In genomic region chr1:119544165-119544762, GRCh38 we compare ENCODE assay signal across 10 cellular contexts. TPM values are rescaled to one million over a fixed set of nuclear protein-coding genes. Genes with fewer than 3 reads are reported as not detected.
DNase-seq lines count a peak whose midpoint lies in the region; ATAC-seq and TF ChIP-seq lines count a peak whose summit lies in the region.
"Had no signal": no experiment of that assay in that cellular context is flagged by ENCODE, and none has a peak within 500 bp of the region (broad histone marks: within the 10 kb centered on the region; RNA-seq: fewer than 3 reads in every experiment).

No MANE protein-coding gene starts in this region.

- in situ Hi-C loops in astrocyte of the cerebellum (cut with HindIII; ENCODE audit: low sequenced_read_pairs): no loop called here

- 84% methylated on average over 2 of the region's 3 CpGs for WGBS in right lobe of liver (ENCODE audit: insufficient coverage, low coverage, low lambda C conversion rate, missing lambda C conversion rate)

- TF ChIP-seq POLR2A in right lobe of liver (IDR thresholded peaks at IDR 0.05): no peak

- peaks cover 0 to 40% (median 15%) of the 10 kb centered on the region in 4 donors for H3K4me1 ChIP-seq in right lobe of liver

- no peaks in the 10 kb centered on the region for H3K36me3 ChIP-seq in GM06990 (ENCODE audit: control insufficient read depth, insufficient read depth, low read length)
- H3K36me3 ChIP-seq in right lobe of liver: no peaks in the 10 kb centered on the region

- H3K27me3 ChIP-seq in GM06990 (replicated peaks; ENCODE audit: control insufficient read depth, insufficient read depth, low read length) (peaks cover 3% of the 10 kb centered on the region), HL-60 (ENCODE audit: insufficient read depth, poor library complexity, severe bottlenecking) (no peaks in the 10 kb centered on the region), right lobe of liver (no peaks in the 10 kb centered on the region)

- H3K4me3 ChIP-seq in GM06990 (replicated peaks; ENCODE audit: low read depth, low read length): no peak overlapping the region
- H3K4me3 ChIP-seq in HL-60 (replicated peaks; ENCODE audit: insufficient read depth, low read length): no peak overlapping the region
- H3K4me3 ChIP-seq in astrocyte of the cerebellum (ENCODE audit: low read depth, low read length): no peak overlapping the region
- H3K4me3 ChIP-seq in right lobe of liver: no peak overlapping the region

- ATAC-seq in right lobe of liver: peak in 3 of 4 donors; percentile 19 to 37 (median 25)

- H3K9me3 ChIP-seq in right lobe of liver: no peaks in the 10 kb centered on the region

- DNase-seq in GM06990 (ENCODE audit: extremely low read depth, insufficient read length): no peak
- DNase-seq in HL-60 (ENCODE audit: low read depth in 1 of 2, low spot score in 1 of 2): peak in 1 of 2 experiments; percentile 17
- DNase-seq in astrocyte of the cerebellum (ENCODE audit: low read depth): no peak
- DNase-seq in right lobe of liver: no peak
- DNase-seq in inferior parietal cortex (ENCODE audit: extremely low spot score): no peak
- no peak for DNase-seq in NCI-H1092 (lab: John Stamatoyannopoulos, UW)
- no peak for DNase-seq in NOMO-1 treated with DMSO at 0.1 percent for 48 hours (lab: John Stamatoyannopoulos, UW; ENCODE audit: unreplicated experiment)
- DNase-seq: NCI-H446 treated with DMSO at 0.1 percent for 48 hours had no signal

- H3K27ac ChIP-seq in HL-60 (replicated peaks) (no peak overlapping the region), right lobe of liver (peak overlapping the region in 2 of 3 donors; percentile 83 to 88)

- intact Hi-C loops in right lobe of liver (cut with DNase I): no loop called here

- peak; percentile 89 for TF ChIP-seq CTCF in GM06990 (IDR thresholded peaks at IDR 0.05; ENCODE audit: insufficient read depth, low read length, poor library complexity, severe bottlenecking)
- TF ChIP-seq CTCF in HL-60 (IDR thresholded peaks at IDR 0.05; ENCODE audit: insufficient read depth, low read length): peak; percentile 34
- TF ChIP-seq CTCF in astrocyte of the cerebellum (IDR thresholded peaks at IDR 0.05; ENCODE audit: low read depth, low read length, missing control alignments): peak; percentile 48
- TF ChIP-seq CTCF in right lobe of liver (IDR thresholded peaks at IDR 0.05): peak; percentile 22 to 54 (median 40)

RNA-seq across cellular contexts. Expression of gene HSD3B1, which starts 37.3 kb away (rescaled TPM):
- 1 to 10 TPM in 1 of 6 experiments, under 1 TPM in 2, not detected in 3; 0.39 to 1.3 (median 0.74) TPM for total RNA-seq in right lobe of liver
- total RNA-seq: dermis microvascular lymphatic vessel endothelial cell, mesothelial cell of epicardium had no signal

Comparison
In these comparisons a context has a peak if more than half of its experiments do, and no peak if none do; other contexts are left out.
1. CTCF ChIP-seq: peak in every context shown above with its lines; median percentile 89 in GM06990; 48 in astrocyte of the cerebellum; 40 in right lobe of liver; 34 in HL-60.